In genomic region chr4:111778543-111778942, GRCh38 we compare ENCODE assay signal across 15 cellular contexts.
DNase-seq lines count a peak whose midpoint lies in the region; ATAC-seq and TF ChIP-seq lines count a peak whose summit lies in the region.
"Had no signal": no experiment of that assay in that cellular context is flagged by ENCODE, and none has a peak within 500 bp of the region (broad histone marks: within the 10 kb centered on the region; RNA-seq: fewer than 3 reads in every experiment).

No MANE protein-coding gene starts in this region.

- BruUV-seq in HCT116 (replicated peaks; lab: Mats Ljungman, UMichigan), result no TSS peak

- H3K27me3 Mint-ChIP-seq in activated T-cell treated with anti-CD3 and anti-CD28 coated beads, Interleukin-2, amount 50 U/mL, for 4 hours (ENCODE audit: low read depth), result peaks cover 2% of the 10 kb centered on the region
- H3K27me3 Mint-ChIP-seq: activated CD4-positive, alpha-beta T cell treated with anti-CD3 and anti-CD28 coated beads, Interleukin-2, amount 10 ng/mL, durations not matched to agents 24 days and 14 days had no signal

- H3K79me2 ChIP-seq in HCT116 (ENCODE audit: insufficient read depth, low read length), result no peaks in the 10 kb centered on the region

- peak overlapping the region; percentile 27 for H2AFZ ChIP-seq in HCT116 (ENCODE audit: low read depth, low read length, poor library complexity, severe bottlenecking)

- no peak overlapping the region for H3K4me3 Mint-ChIP-seq in activated T-cell treated with anti-CD3 and anti-CD28 coated beads, Interleukin-2, amount 50 U/mL, for 4 hours
- H3K4me3 Mint-ChIP-seq: activated CD4-positive, alpha-beta T cell treated with anti-CD3 and anti-CD28 coated beads, Interleukin-2, amount 10 ng/mL, durations not matched to agents 24 days and 14 days; CD4-positive, alpha-beta T cell had no signal

- DNase-seq in AG10803 (ENCODE audit: low read depth), result peak; percentile 54
- DNase-seq in HCT116 (ENCODE audit: low read depth, low spot score), result peak; percentile 15
- DNase-seq in adipocyte (ENCODE audit: low read depth), result peak; percentile 41
- DNase-seq in iPS-NIHi7 (ENCODE audit: extremely low spot score), result peak; percentile 32
- no peak for DNase-seq in activated T-cell treated with anti-CD3 and anti-CD28 coated beads, Interleukin-2, amount 50 U/mL, for 4 hours
- no peak for DNase-seq in DMS153 treated with DMSO at 0.1 percent for 48 hours (lab: John Stamatoyannopoulos, UW; ENCODE audit: unreplicated experiment)
- no peak for DNase-seq in Right ventricle myocardium inferior (ENCODE audit: missing footprints)
- DNase-seq: activated CD4-positive, alpha-beta T cell treated with anti-CD3 and anti-CD28 coated beads, Interleukin-2, amount 10 ng/mL, durations not matched to agents 24 days and 14 days; activated effector memory CD4-positive, alpha-beta T cell treated with Interleukin-2 at 50 U/mL for 16 hours; caudate nucleus; CD4-positive, alpha-beta T cell; left cardiac atrium; NCI-H510A had no signal

- TF ChIP-seq POLR2A in HCT116 (IDR thresholded peaks at IDR 0.05; ENCODE audit: borderline replicate concordance, extremely low read depth, insufficient read depth, insufficient read length), result no peak

- RAD21 ChIA-PET in HCT116 (lab: Charles Lee; ENCODE audit: low non-redundant PET in 1 of 2, low total read pairs in 2 of 2, uncharacterized antibody in 2 of 2, unreplicated experiment in 2 of 2), result no interaction called here

- H3K9me3 Mint-ChIP-seq in activated T-cell treated with anti-CD3 and anti-CD28 coated beads, Interleukin-2, amount 50 U/mL, for 4 hours, result no peaks in the 10 kb centered on the region
- H3K9me3 Mint-ChIP-seq: activated CD4-positive, alpha-beta T cell treated with anti-CD3 and anti-CD28 coated beads, Interleukin-2, amount 10 ng/mL, durations not matched to agents 24 days and 14 days; CD4-positive, alpha-beta T cell had no signal

- no peak overlapping the region for H3K4me3 ChIP-seq in AG10803 (ENCODE audit: low read length)
- no peak overlapping the region for H3K4me3 ChIP-seq in HCT116 (replicated peaks in 1 of 2; ENCODE audit: low read depth in 1 of 2, low read length in 2 of 2)
- no peak overlapping the region for H3K4me3 ChIP-seq in adipocyte (ENCODE audit: low read length)
- H3K4me3 ChIP-seq: esophagus muscularis mucosa had no signal

- no peaks in the 10 kb centered on the region for H3K36me3 ChIP-seq in HCT116 (ENCODE audit: control insufficient read depth in 1 of 2, insufficient read depth in 2 of 2, low read length in 2 of 2)
- no peaks in the 10 kb centered on the region for H3K36me3 ChIP-seq in adipocyte (ENCODE audit: control insufficient read depth, insufficient read depth, low read length, severe bottlenecking)
- H3K36me3 ChIP-seq: esophagus muscularis mucosa had no signal

- H3K4me2 ChIP-seq in HCT116 (ENCODE audit: low read length), result no peak overlapping the region

- H3K9ac ChIP-seq in HCT116 (ENCODE audit: low read length) (no peak overlapping the region), adipocyte (ENCODE audit: low read length) (no peak overlapping the region)

- TF ChIP-seq CTCF in AG10803 (conservative IDR thresholded peaks at IDR 0.05; ENCODE audit: low read length) (peak; percentile 64), HCT116 (IDR thresholded peaks at IDR 0.05 in 2 of 3, conservative IDR thresholded peaks at IDR 0.05 in 1 of 3; ENCODE audit: borderline replicate concordance in 1 of 3, insufficient read depth in 1 of 3, low read depth in 2 of 3, low read length in 2 of 3) (peak; percentile 30 to 65 (median 46); a peak in 4 of 6 replicates)

- no peaks in the 10 kb centered on the region for H3K4me1 Mint-ChIP-seq in activated T-cell treated with anti-CD3 and anti-CD28 coated beads, Interleukin-2, amount 50 U/mL, for 4 hours (ENCODE audit: low read depth)
- H3K4me1 Mint-ChIP-seq: activated CD4-positive, alpha-beta T cell treated with anti-CD3 and anti-CD28 coated beads, Interleukin-2, amount 10 ng/mL, durations not matched to agents 24 days and 14 days had no signal

- TF ChIP-seq RAD21 in HCT116 (IDR thresholded peaks at IDR 0.05; ENCODE audit: low read depth), result peak; percentile 56

- H3K9me3 ChIP-seq in HCT116 (ENCODE audit: control insufficient read depth in 1 of 2, insufficient read depth in 1 of 2, low read depth in 1 of 2, low read length in 2 of 2) (no peaks in the 10 kb centered on the region), adipocyte (ENCODE audit: control insufficient read depth, low read length) (no peaks in the 10 kb centered on the region)
- H3K9me3 ChIP-seq: esophagus muscularis mucosa had no signal

- H3K4me1 ChIP-seq in HCT116 (ENCODE audit: control insufficient read depth in 1 of 2, insufficient read depth in 2 of 2, low read length in 2 of 2) (peaks cover 9 to 27% of the 10 kb centered on the region in 2 experiments; a peak in 3 of 4 replicates), adipocyte (ENCODE audit: control insufficient read depth, insufficient read depth, low read length) (no peaks in the 10 kb centered on the region)
- H3K4me1 ChIP-seq: esophagus muscularis mucosa had no signal

- H3K27ac ChIP-seq in HCT116 (ENCODE audit: low read depth, low read length), result no peak overlapping the region
- H3K27ac ChIP-seq: esophagus muscularis mucosa had no signal

- no peaks in the 10 kb centered on the region for H4K20me1 ChIP-seq in HCT116 (ENCODE audit: insufficient read depth)

- H3K9me2 ChIP-seq in HCT116 (ENCODE audit: insufficient read depth), result no peaks in the 10 kb centered on the region

- intact Hi-C loops in HCT116 (cut with micrococcal nuclease) (loop anchor here (1.0 kb wide), 1 partner anchor 136 kb away; no protein-coding TSS in a partner anchor), Right ventricle myocardium inferior (cut with DNase I) (no loop called here)

- H3K27me3 ChIP-seq in HCT116 (ENCODE audit: insufficient read depth, low read length) (no peaks in the 10 kb centered on the region), adipocyte (replicated peaks; ENCODE audit: control insufficient read depth, insufficient read depth, low read length) (no peaks in the 10 kb centered on the region)
- H3K27me3 ChIP-seq: esophagus muscularis mucosa had no signal

- H3K36me3 Mint-ChIP-seq in activated T-cell treated with anti-CD3 and anti-CD28 coated beads, Interleukin-2, amount 50 U/mL, for 4 hours (ENCODE audit: insufficient read depth), result no peaks in the 10 kb centered on the region

- ATAC-seq in HCT116, result peak; percentile 52; the same call in 1 of the 2 replicates
- no peak for ATAC-seq in activated T-cell treated with anti-CD3 and anti-CD28 coated beads, Interleukin-2, amount 50 U/mL, for 4 hours
- ATAC-seq in Right ventricle myocardium inferior, result no peak
- no peak for ATAC-seq in HG03159 (IDR thresholded peaks at IDR 0.05; ENCODE audit: unreplicated experiment)
- ATAC-seq: left cardiac atrium had no signal

- CTCF ChIA-PET in HCT116 (lab: Charles Lee), result interaction anchor here (0.9 to 1.6 kb wide), 2 partner anchors 76 to 137 kb away, joined by 4 to 7 read pairs; no protein-coding TSS in a partner anchor

- POLR2A ChIA-PET in HCT116 (lab: Charles Lee), result no interaction called here

TF ChIP-seq in HCT116, 20 proteins besides CTCF, POLR2A, EP300 and RAD21:
- TF ChIP-seq SP1 (IDR thresholded peaks at IDR 0.05; ENCODE audit: low read depth), result no peak
- TF ChIP-seq ZNF274 (IDR thresholded peaks at IDR 0.05; ENCODE audit: low read depth, low read length), result no peak
- TF ChIP-seq FOSL1 (IDR thresholded peaks at IDR 0.05; ENCODE audit: low read depth), result no peak
- no peak for TF ChIP-seq POLR2AphosphoS5 (IDR thresholded peaks at IDR 0.05; ENCODE audit: low read depth, low read length)
- TF ChIP-seq SIN3A (IDR thresholded peaks at IDR 0.05; ENCODE audit: low read depth), result no peak
- TF ChIP-seq CEBPB (IDR thresholded peaks at IDR 0.05; ENCODE audit: low read depth), result no peak
- TF ChIP-seq YY1 (IDR thresholded peaks at IDR 0.05; ENCODE audit: extremely low read depth, insufficient replicate concordance, low read depth, low read length), result no peak
- no peak for TF ChIP-seq ZFX (IDR thresholded peaks at IDR 0.05)
- no peak for TF ChIP-seq EGR1 (IDR thresholded peaks at IDR 0.05; ENCODE audit: low read depth)
- no peak for TF ChIP-seq ZBTB33 (IDR thresholded peaks at IDR 0.05; ENCODE audit: extremely low read depth, insufficient replicate concordance, low read length)
- no peak for TF ChIP-seq MAX (IDR thresholded peaks at IDR 0.05)
TF ChIP-seq in HCT116: peak in this region for 0.

Comparison
In these comparisons a context has a peak if more than half of its experiments do, and no peak if none do; other contexts are left out.
1. DNase-seq: peak in AG10803 (single experiment), HCT116 (single experiment), adipocyte (single experiment) and iPS-NIHi7 (single experiment); none in activated T-cell treated with anti-CD3 and anti-CD28 coated beads, Interleukin-2, amount 50 U/mL, for 4 hours (single experiment), DMS153 treated with DMSO at 0.1 percent for 48 hours (single experiment) and Right ventricle myocardium inferior (single experiment).